In genomic region chr2:179180242-179180641, GRCh38 we compare ENCODE assay signal across 13 cellular contexts.
"Had no signal": no experiment of that assay in that cellular context is flagged by ENCODE, and none has a peak within 500 bp of the region (broad histone marks: within the 10 kb centered on the region; RNA-seq: fewer than 3 reads in every experiment).

No MANE protein-coding gene starts in this region.

- H3K4me1 Mint-ChIP-seq: activated CD8-positive, alpha-beta memory T cell treated with anti-CD3 and anti-CD28 coated beads, Interleukin-2, amount 10 ng/mL, durations not matched to agents 7 days and 5 days; activated naive CD8-positive, alpha-beta T cell treated with anti-CD3 and anti-CD28 coated beads for 36 hours had no signal

- ATAC-seq: activated CD8-positive, alpha-beta memory T cell treated with anti-CD3 and anti-CD28 coated beads, Interleukin-2, amount 10 ng/mL, durations not matched to agents 7 days and 5 days; heart right ventricle; left lobe of liver; upper lobe of right lung had no signal

- H3K27me3 ChIP-seq: heart right ventricle, upper lobe of right lung had no signal

- H3K27ac Mint-ChIP-seq: activated CD8-positive, alpha-beta memory T cell treated with anti-CD3 and anti-CD28 coated beads, Interleukin-2, amount 10 ng/mL, durations not matched to agents 7 days and 5 days; activated naive CD8-positive, alpha-beta T cell treated with anti-CD3 and anti-CD28 coated beads for 36 hours; activated T-cell treated with anti-CD3 and anti-CD28 coated beads, Interleukin-2, amount 50 U/mL, for 24 hours; stimulated activated naive CD8-positive, alpha-beta T cell treated with anti-CD3 and anti-CD28 coated beads, Interleukin-15, Interleukin-2, amounts not matched to agents 100 ng/mL and 50 ng/mL, for 24 hours had no signal

- H3K27me3 Mint-ChIP-seq: activated CD8-positive, alpha-beta memory T cell treated with anti-CD3 and anti-CD28 coated beads, Interleukin-2, amount 10 ng/mL, durations not matched to agents 7 days and 5 days; activated naive CD8-positive, alpha-beta T cell treated with anti-CD3 and anti-CD28 coated beads for 36 hours; activated T-cell treated with anti-CD3 and anti-CD28 coated beads, Interleukin-2, amount 50 U/mL, for 24 hours; stimulated activated naive CD8-positive, alpha-beta T cell treated with anti-CD3 and anti-CD28 coated beads, Interleukin-15, Interleukin-2, amounts not matched to agents 100 ng/mL and 50 ng/mL, for 24 hours had no signal

- H3K4me3 Mint-ChIP-seq: activated CD8-positive, alpha-beta memory T cell treated with anti-CD3 and anti-CD28 coated beads, Interleukin-2, amount 10 ng/mL, durations not matched to agents 7 days and 5 days; activated naive CD8-positive, alpha-beta T cell treated with anti-CD3 and anti-CD28 coated beads for 36 hours; activated T-cell treated with anti-CD3 and anti-CD28 coated beads, Interleukin-2, amount 50 U/mL, for 24 hours; nephron progenitor cell; stimulated activated naive CD8-positive, alpha-beta T cell treated with anti-CD3 and anti-CD28 coated beads, Interleukin-15, Interleukin-2, amounts not matched to agents 100 ng/mL and 50 ng/mL, for 24 hours had no signal

- H3K9me3 ChIP-seq: heart right ventricle, upper lobe of right lung had no signal

- H3K27ac ChIP-seq: heart right ventricle, upper lobe of right lung had no signal

- H3K36me3 Mint-ChIP-seq: activated CD8-positive, alpha-beta memory T cell treated with anti-CD3 and anti-CD28 coated beads, Interleukin-2, amount 10 ng/mL, durations not matched to agents 7 days and 5 days had no signal

- DNase-seq: activated CD4-positive, alpha-beta T cell treated with anti-CD3 and anti-CD28 coated beads, Interleukin-2, amount 50 U/mL, for 4 hours; activated CD4-positive, CD25-positive, alpha-beta regulatory T cell treated with anti-CD3 and anti-CD28 coated beads, Interleukin-2, amount 50 U/mL, for 72 hours; activated CD8-positive, alpha-beta memory T cell treated with anti-CD3 and anti-CD28 coated beads, Interleukin-2, amount 10 ng/mL, durations not matched to agents 7 days and 5 days; activated effector memory CD4-positive, alpha-beta T cell treated with Interleukin-2 at 50 U/mL for 16 hours; activated naive CD8-positive, alpha-beta T cell treated with anti-CD3 and anti-CD28 coated beads for 36 hours; activated T-cell treated with anti-CD3 and anti-CD28 coated beads, Interleukin-2, amount 50 U/mL, for 24 hours; heart right ventricle; nephron progenitor cell; stimulated activated CD4-positive, alpha-beta T cell treated with anti-CD3 and anti-CD28 coated beads, Interleukin-15, amount 100 ng/mL, for 24 hours; stimulated activated CD4-positive, alpha-beta T cell treated with anti-CD3 and anti-CD28 coated beads, Interleukin-4, amount 100 ng/mL, for 24 hours; upper lobe of right lung had no signal

- H3K4me1 ChIP-seq: upper lobe of right lung had no signal

- H3K9me3 Mint-ChIP-seq: activated naive CD8-positive, alpha-beta T cell treated with anti-CD3 and anti-CD28 coated beads for 36 hours; activated T-cell treated with anti-CD3 and anti-CD28 coated beads, Interleukin-2, amount 50 U/mL, for 24 hours; nephron progenitor cell; stimulated activated naive CD8-positive, alpha-beta T cell treated with anti-CD3 and anti-CD28 coated beads, Interleukin-15, Interleukin-2, amounts not matched to agents 100 ng/mL and 50 ng/mL, for 24 hours had no signal

- H3K4me3 ChIP-seq: heart right ventricle, upper lobe of right lung had no signal
